ENCODE assay signal across 8 cellular contexts in genomic region chr9:136488247-136489214, GRCh38. TPM values are rescaled to one million over a fixed set of nuclear protein-coding genes. Genes with fewer than 3 reads are reported as not detected.
DNase-seq lines count a peak whose midpoint lies in the region; ATAC-seq and TF ChIP-seq lines count a peak whose summit lies in the region.

No MANE protein-coding gene starts in this region.

- no peak for TF ChIP-seq POLR2A in right lobe of liver (IDR thresholded peaks at IDR 0.05)

- 7% methylated on average over 16 of the region's 22 CpGs for WGBS in right lobe of liver (ENCODE audit: insufficient coverage, low coverage, low lambda C conversion rate, missing lambda C conversion rate)

- ATAC-seq in right lobe of liver (peak; percentile 51 to 59 (median 56)), HG03039 (IDR thresholded peaks at IDR 0.05; ENCODE audit: unreplicated experiment) (no peak)

- intact Hi-C loops in right lobe of liver (cut with DNase I), result loop anchor here in 1 of 2 donors (5.0 kb wide), 1 partner anchor 139 kb away; no protein-coding TSS in a partner anchor

- H3K27me3 ChIP-seq in right lobe of liver, result no peaks in the 10 kb centered on the region

- H3K4me1 ChIP-seq in right lobe of liver, result peaks cover 0 to 38% (median 17%) of the 10 kb centered on the region in 4 donors

- DNase-seq in NCI-H2107 treated with DMSO at 0.1 percent for 48 hours (lab: John Stamatoyannopoulos, UW; ENCODE audit: unreplicated experiment) (peak; percentile 36), cerebellum (ENCODE audit: low spot score) (peak; percentile 79), right lobe of liver (peak; percentile 80 to 85 (median 85)), putamen (ENCODE audit: low spot score) (no peak)
- DNase-seq in activated CD4-positive, alpha-beta T cell treated with anti-CD3 and anti-CD28 coated beads for 48 hours, result peak; percentile 81
- DNase-seq in stimulated activated CD8-positive, alpha-beta memory T cell treated with anti-CD3 and anti-CD28 coated beads, Interleukin-12 subunit alpha, Interleukin-12 subunit beta, amount 100 ng/mL, for 1 hour (ENCODE audit: low read depth), result peak; percentile 55

- TF ChIP-seq CTCF in GM12873 (IDR thresholded peaks at IDR 0.05; ENCODE audit: insufficient read depth, low read depth, low read length, missing control alignments), result peak; percentile 98
- peak; percentile 97 to 99 (median 99) for TF ChIP-seq CTCF in right lobe of liver (IDR thresholded peaks at IDR 0.05)

- H3K27ac ChIP-seq in right lobe of liver, result no peak overlapping the region

- no peak overlapping the region for H3K4me3 ChIP-seq in right lobe of liver

- no peaks in the 10 kb centered on the region for H3K9me3 ChIP-seq in right lobe of liver

- H3K36me3 ChIP-seq in right lobe of liver, result no peaks in the 10 kb centered on the region

RNA-seq across cellular contexts. Expression of gene SEC16A, which starts 5.7 kb away (rescaled TPM):
- total RNA-seq in cerebellum, result 18.4 TPM
- total RNA-seq in right lobe of liver, result 100 to 1,000 TPM in 2 of 6 experiments, 10 to 100 TPM in 4; 46.9 to 108 (median 72.0) TPM

RNA-seq across cellular contexts. Expression of gene INPP5E, which starts 48.9 kb away (rescaled TPM):
- total RNA-seq in cerebellum (11.1 TPM), right lobe of liver (1 to 10 TPM; 5.9 to 7.6 (median 6.0) TPM)

RNA-seq across cellular contexts. Expression of gene NOTCH1, which starts 57.3 kb away (rescaled TPM):
- total RNA-seq in cerebellum, result 35.2 TPM
- total RNA-seq in right lobe of liver, result 10 to 100 TPM; 17.4 to 26.2 (median 19.3) TPM
